Comparison of ENCODE assay signal across 8 cellular contexts in genomic region chr4:185128272-185129119, GRCh38. TPM values are rescaled to one million over a fixed set of nuclear protein-coding genes. Genes with fewer than 3 reads are reported as not detected.
A peak's percentile ranks its signal among the peaks of the same experiment; 100 is the strongest.
DNase-seq lines count a peak whose midpoint lies in the region; ATAC-seq and TF ChIP-seq lines count a peak whose summit lies in the region.

No MANE protein-coding gene starts in this region.

- H3K36me3 ChIP-seq in BE2C: no peaks in the 10 kb centered on the region
- no peaks in the 10 kb centered on the region for H3K36me3 ChIP-seq in PC-9 (ENCODE audit: low read depth)
- H3K36me3 ChIP-seq in brain microvascular endothelial cell (replicated peaks): no peaks in the 10 kb centered on the region

- CTCF ChIA-PET in PC-9 (lab: Charles Lee): no interaction called here

- H3K4me2 ChIP-seq in PC-9: peak overlapping the region; percentile 56

- H4K20me1 ChIP-seq in PC-9 (ENCODE audit: insufficient read depth): no peaks in the 10 kb centered on the region

- no TSS peak for BruUV-seq in PC-9 (replicated peaks; lab: Mats Ljungman, UMichigan)

- H3K27ac Mint-ChIP-seq in immature natural killer cell: no peak overlapping the region

- H3K4me3 ChIP-seq in BE2C (ENCODE audit: low read depth, low read length) (peak overlapping the region; percentile 74), PC-9 (peak overlapping the region; percentile 14; the same call in 1 of the 2 replicates), brain microvascular endothelial cell (ENCODE audit: low read depth, low read length) (peak overlapping the region; percentile 62)

- intact Hi-C loops in PC-9 (cut with micrococcal nuclease; ENCODE audit: unreplicated experiment): no loop called here

- in situ Hi-C loops in brain microvascular endothelial cell (cut with HindIII; ENCODE audit: low pct_ligation_motif_present, low sequenced_read_pairs): no loop called here

- peaks cover 0 to 3% (median 0%) of the 10 kb centered on the region in 3 donors for H3K36me3 Mint-ChIP-seq in immature natural killer cell

- peaks cover 8 to 33% (median 14%) of the 10 kb centered on the region in 3 donors for H3K27me3 Mint-ChIP-seq in immature natural killer cell (ENCODE audit: low read depth in 3 of 3)

- H3F3A ChIP-seq in PC-9 (ENCODE audit: insufficient read depth, low read depth): no peaks in the 10 kb centered on the region

- ATAC-seq in GM19372 (IDR thresholded peaks at IDR 0.05; ENCODE audit: low read depth, unreplicated experiment) (peak; percentile 57), GM19397 (IDR thresholded peaks at IDR 0.05; ENCODE audit: unreplicated experiment) (no peak), HG02884 (IDR thresholded peaks at IDR 0.05; ENCODE audit: unreplicated experiment) (no peak)

- H3K27me3 ChIP-seq in BE2C: no peaks in the 10 kb centered on the region
- H3K27me3 ChIP-seq in PC-9 (ENCODE audit: insufficient read depth, low read depth): no peaks in the 10 kb centered on the region; the same call in 1 of the 2 replicates
- no peaks in the 10 kb centered on the region for H3K27me3 ChIP-seq in brain microvascular endothelial cell (replicated peaks)

- H3K4me3 Mint-ChIP-seq in immature natural killer cell: peak overlapping the region; percentile 69 to 82 (median 77)

- POLR2A ChIA-PET in PC-9 (lab: Charles Lee; ENCODE audit: unreplicated experiment): no interaction called here

- H3K9me3 ChIP-seq in BE2C (no peaks in the 10 kb centered on the region; the same call in 1 of the 2 replicates), PC-9 (ENCODE audit: insufficient read depth, low read depth) (no peaks in the 10 kb centered on the region)

- H3K9me3 Mint-ChIP-seq in immature natural killer cell: no peaks in the 10 kb centered on the region

- H3K27ac ChIP-seq in PC-9: no peak overlapping the region
- no peak overlapping the region for H3K27ac ChIP-seq in brain microvascular endothelial cell

- TF ChIP-seq CTCF in BE2C (IDR thresholded peaks at IDR 0.05; ENCODE audit: low read depth, low read length): peak; percentile 18; the same call in 1 of the 2 replicates
- TF ChIP-seq CTCF in PC-9 (conservative IDR thresholded peaks at IDR 0.05): no peak
- no peak for TF ChIP-seq CTCF in brain microvascular endothelial cell (IDR thresholded peaks at IDR 0.05; ENCODE audit: low read depth, low read length, missing control alignments)

- H3K4me1 ChIP-seq in BE2C: no peaks in the 10 kb centered on the region
- H3K4me1 ChIP-seq in PC-9 (replicated peaks; ENCODE audit: insufficient read depth): no peaks in the 10 kb centered on the region

- H3K9me2 ChIP-seq in PC-9 (ENCODE audit: insufficient read depth): no peaks in the 10 kb centered on the region

- H2AFZ ChIP-seq in PC-9: no peak overlapping the region

- no peaks in the 10 kb centered on the region for H3K79me2 ChIP-seq in PC-9 (ENCODE audit: low read depth)

- peaks cover 7 to 8% of the 10 kb centered on the region in 2 donors for H3K4me1 Mint-ChIP-seq in immature natural killer cell

- DNase-seq in BE2C (peak; percentile 36), PC-9 (peak in 1 of 2 experiments; percentile 19), brain microvascular endothelial cell (no peak), immature natural killer cell (peak in 1 of 3 donors; percentile 17)
- peak; percentile 30 for DNase-seq in stimulated activated CD4-positive, alpha-beta T cell treated with anti-CD3 and anti-CD28 coated beads, Interleukin-4, amount 100 ng/mL, for 1 hour

RNA-seq across cellular contexts. Expression of gene SLC25A4, which starts 14.6 kb away (rescaled TPM):
- polyA plus RNA-seq in BE2C (2012; ENCODE audit: insufficient read depth, insufficient read length, low read depth): 83.0 TPM
- total RNA-seq in PC-9 (2021): 15.6 and 15.9 TPM in 2 replicates
- 10 to 100 TPM; 17.9 to 21.9 (median 18.9) TPM for polyA plus RNA-seq in immature natural killer cell

Comparison
In these comparisons a context has a peak if more than half of its experiments do, and no peak if none do; other contexts are left out.
1. H3K4me3 ChIP-seq: peak in every context shown above with its lines; median percentile 74 in BE2C; 62 in brain microvascular endothelial cell; 14 in PC-9.